In genomic region chr20:36209921-36210320, GRCh38 we compare ENCODE assay signal across 28 cellular contexts.
"Had no signal": no experiment of that assay in that cellular context is flagged by ENCODE, and none has a peak within 500 bp of the region (broad histone marks: within the 10 kb centered on the region; RNA-seq: fewer than 3 reads in every experiment).

No MANE protein-coding gene starts in this region.

- H3K27ac Mint-ChIP-seq: activated B cell treated with CpG ODN at 0.5 μM for 24 hours; activated CD8-positive, alpha-beta T cell treated with anti-CD3 and anti-CD28 coated beads for 36 hours; activated naive CD8-positive, alpha-beta T cell; activated T-helper 17 cell treated with anti-CD3 and anti-CD28 coated beads, Interleukin-2, amount 50 U/mL, for 72 hours; T-cell; T-helper 1 cell treated with Interleukin-12 subunit alpha and Interleukin-12 subunit beta and Interleukin-4 antibody, amounts not matched to agents 30 μg/mL and 1 μg/mL, for 36 hours; T-helper 2 cell treated with Interferon-gamma antibody and Interleukin-4, amounts not matched to agents 5 μg/mL and 100 μg/mL, for 36 hours had no signal

- H3K27ac ChIP-seq: body of pancreas, epithelial cell of prostate, esophagus squamous epithelium, gastroesophageal sphincter, WERI-Rb-1 had no signal

- DNase-seq: activated B cell treated with CpG ODN at 0.5 μM for 24 hours; activated CD4-positive, alpha-beta T cell treated with anti-CD3 and anti-CD28 coated beads for 48 hours; activated CD4-positive, alpha-beta T cell treated with anti-CD3 and anti-CD28 coated beads, Interleukin-2, amount 50 U/mL, for 1 hour; activated CD4-positive, alpha-beta T cell treated with anti-CD3 and anti-CD28 coated beads, Interleukin-2, amount 50 U/mL, for 48 hours; activated CD8-positive, alpha-beta memory T cell treated with anti-CD3 and anti-CD28 coated beads for 24 hours; activated CD8-positive, alpha-beta T cell treated with anti-CD3 and anti-CD28 coated beads for 36 hours; activated effector memory CD4-positive, alpha-beta T cell treated with Interleukin-2 at 50 U/mL for 16 hours; activated gamma-delta T cell treated with Interleukin-2 at 50 U/mL for 16 hours; activated naive CD4-positive, alpha-beta T cell treated with anti-CD3 and anti-CD28 coated beads, Interleukin-2, amount 50 U/mL, for 16 hours; activated naive CD4-positive, alpha-beta T cell treated with Interleukin-2 at 50 U/mL for 16 hours; activated T-cell treated with anti-CD3 and anti-CD28 coated beads, Interleukin-2, amount 50 U/mL, for 4 hours; amniotic stem cell; anterior cingulate cortex; body of pancreas; caudate nucleus; effector CD8-positive, alpha-beta T cell; esophagus squamous epithelium; foreskin melanocyte; T-cell; T1000; WERI-Rb-1 had no signal

- ATAC-seq: activated CD4-positive, CD25-positive, alpha-beta regulatory T cell treated with anti-CD3 and anti-CD28 coated beads, Interleukin-2, amount 50 U/mL, for 24 hours; activated CD8-positive, alpha-beta T cell treated with anti-CD3 and anti-CD28 coated beads for 36 hours; activated T-cell treated with anti-CD3 and anti-CD28 coated beads, Interleukin-2, amount 50 U/mL, for 4 hours; activated T-helper 17 cell treated with anti-CD3 and anti-CD28 coated beads, Interleukin-2, amount 50 U/mL, for 72 hours; body of pancreas; gastroesophageal sphincter; T-cell had no signal

- H3K27me3 Mint-ChIP-seq: activated CD8-positive, alpha-beta T cell treated with anti-CD3 and anti-CD28 coated beads for 36 hours; activated naive CD8-positive, alpha-beta T cell had no signal

- H3K9me3 ChIP-seq: body of pancreas, esophagus squamous epithelium, gastroesophageal sphincter had no signal

- H3K36me3 Mint-ChIP-seq: activated naive CD8-positive, alpha-beta T cell; T-cell had no signal

- H3K36me3 ChIP-seq: WERI-Rb-1 had no signal

- H3K27me3 ChIP-seq: body of pancreas, esophagus squamous epithelium, gastroesophageal sphincter had no signal

- H3K4me3 ChIP-seq: body of pancreas, esophagus squamous epithelium, gastroesophageal sphincter had no signal

- H3K4me3 Mint-ChIP-seq: activated B cell treated with CpG ODN at 0.5 μM for 24 hours; activated CD8-positive, alpha-beta T cell treated with anti-CD3 and anti-CD28 coated beads for 36 hours; activated naive CD8-positive, alpha-beta T cell; activated T-cell treated with anti-CD3 and anti-CD28 coated beads, Interleukin-2, amount 50 U/mL, for 4 hours; activated T-helper 17 cell treated with anti-CD3 and anti-CD28 coated beads, Interleukin-2, amount 50 U/mL, for 72 hours; T-cell; T-helper 1 cell treated with Interleukin-12 subunit alpha and Interleukin-12 subunit beta and Interleukin-4 antibody, amounts not matched to agents 30 μg/mL and 1 μg/mL, for 36 hours; T-helper 2 cell treated with Interferon-gamma antibody and Interleukin-4, amounts not matched to agents 5 μg/mL and 100 μg/mL, for 36 hours had no signal

- H3K4me1 Mint-ChIP-seq: activated B cell treated with CpG ODN at 0.5 μM for 24 hours; activated T-helper 17 cell treated with anti-CD3 and anti-CD28 coated beads, Interleukin-2, amount 50 U/mL, for 72 hours; T-cell had no signal

- H3K9me3 Mint-ChIP-seq: activated B cell treated with CpG ODN at 0.5 μM for 24 hours; activated CD8-positive, alpha-beta T cell treated with anti-CD3 and anti-CD28 coated beads for 36 hours; activated T-cell treated with anti-CD3 and anti-CD28 coated beads, Interleukin-2, amount 50 U/mL, for 4 hours; activated T-helper 17 cell treated with anti-CD3 and anti-CD28 coated beads, Interleukin-2, amount 50 U/mL, for 72 hours; T-cell; T-helper 1 cell treated with Interleukin-12 subunit alpha and Interleukin-12 subunit beta and Interleukin-4 antibody, amounts not matched to agents 30 μg/mL and 1 μg/mL, for 36 hours; T-helper 2 cell treated with Interferon-gamma antibody and Interleukin-4, amounts not matched to agents 5 μg/mL and 100 μg/mL, for 36 hours had no signal

- H3K4me1 ChIP-seq: body of pancreas, esophagus squamous epithelium, gastroesophageal sphincter had no signal
